In genomic region chr6:170522565-170523183, GRCh38 we compare ENCODE assay signal across 1 cellular context.
TF ChIP-seq lines count a peak whose summit lies in the region.

No MANE protein-coding gene starts in this region.

TF ChIP-seq in K562, 482 proteins besides CTCF, POLR2A, EP300 and RAD21 (continued from another document):
- TF ChIP-seq ZNF592 (IDR thresholded peaks at IDR 0.05) (no peak), ZBTB9 (CRISPR knock-in tag; IDR thresholded peaks at IDR 0.05) (no peak), RCOR1 (IDR thresholded peaks at IDR 0.05; ENCODE audit: borderline replicate concordance in 1 of 2, low read depth in 2 of 2, low read length in 2 of 2) (no peak), MAX (CRISPR knock-in tag; IDR thresholded peaks at IDR 0.05) (no peak), MITF (IDR thresholded peaks at IDR 0.05) (no peak), CXXC5 (CRISPR knock-in tag; IDR thresholded peaks at IDR 0.05) (no peak), SIN3A (IDR thresholded peaks at IDR 0.05; ENCODE audit: borderline replicate concordance in 2 of 2, control insufficient read depth in 1 of 2, low read depth in 2 of 2, low read length in 2 of 2) (no peak), ZBTB17 (CRISPR knock-in tag; IDR thresholded peaks at IDR 0.05) (no peak), FOXP1 (CRISPR knock-in tag; IDR thresholded peaks at IDR 0.05) (no peak), CEBPZ (IDR thresholded peaks at IDR 0.05; ENCODE audit: borderline replicate concordance, low read depth, low read length) (no peak), NFIX (CRISPR knock-in tag; IDR thresholded peaks at IDR 0.05; ENCODE audit: low read depth) (no peak), ELF4 (CRISPR knock-in tag; IDR thresholded peaks at IDR 0.05) (no peak)
